ENCODE assay signal across 8 cellular contexts in the genomic region with DNA sequence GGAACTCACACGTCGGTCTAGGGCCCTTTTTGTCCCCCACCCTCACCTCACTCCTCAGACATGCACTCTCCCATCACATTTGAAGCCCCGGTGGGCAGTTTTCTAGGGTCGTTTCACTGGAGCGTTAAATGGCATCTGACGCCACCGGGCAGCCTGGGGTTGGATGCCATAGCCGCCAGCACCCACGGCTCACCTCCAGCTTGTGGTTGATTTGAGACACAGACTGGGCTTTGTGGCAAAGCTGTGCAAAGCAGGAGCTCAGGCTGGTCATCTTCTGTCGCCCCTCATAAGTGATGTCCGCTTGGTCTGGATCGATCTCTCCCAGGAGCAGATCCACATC. TPM values are rescaled to one million over a fixed set of nuclear protein-coding genes. Genes with fewer than 3 reads are reported as not detected.
A peak's percentile ranks its signal among the peaks of the same experiment; 100 is the strongest.
DNase-seq lines count a peak whose midpoint lies in the region; ATAC-seq, FAIRE-seq and TF ChIP-seq lines count a peak whose summit lies in the region.

No MANE protein-coding gene starts in this region.

- 0 to 2% methylated on average over 9 to 12 of the region's 12 CpGs for WGBS in upper lobe of left lung, 2 donors

- no peaks in the 10 kb centered on the region for H3K9me2 ChIP-seq in HCT116 (ENCODE audit: insufficient read depth)

- DNase-seq in NCI-H1417 (lab: John Stamatoyannopoulos, UW) (peak in 2 of 3 experiments; percentile 43 to 74), NCI-H1417 treated with DMSO at 0.1 percent for 48 hours (lab: John Stamatoyannopoulos, UW) (no peak), HCT116 (ENCODE audit: low read depth, low spot score) (no peak), NB4 (ENCODE audit: low read depth) (no peak), bronchial epithelial cell (ENCODE audit: low read depth) (peak; percentile 8), medulla oblongata (ENCODE audit: extremely low spot score) (peak; percentile 26), upper lobe of left lung (peak in 1 of 2 donors; percentile 25), SKM-1 (lab: John Stamatoyannopoulos, UW; ENCODE audit: unreplicated experiment) (no peak)

- H3K9ac ChIP-seq in HCT116 (ENCODE audit: low read length) = peak overlapping the region; percentile 86

- H3K36me3 ChIP-seq in HCT116 (ENCODE audit: control insufficient read depth in 1 of 2, insufficient read depth in 2 of 2, low read length in 2 of 2) (peaks cover 0 to 8% of the 10 kb centered on the region in 2 experiments; a peak in 1 of 4 replicates), bronchial epithelial cell (ENCODE audit: control insufficient read depth, insufficient read depth, low read length) (no peaks in the 10 kb centered on the region), upper lobe of left lung (peaks cover 0 to 7% (median 0%) of the 10 kb centered on the region in 4 donors)

- ATAC-seq in HCT116 = no peak
- ATAC-seq in upper lobe of left lung (ENCODE audit: low FRiP score in 2 of 2) = no peak

- no peak for TF ChIP-seq CTCF in HCT116 (IDR thresholded peaks at IDR 0.05 in 2 of 3, conservative IDR thresholded peaks at IDR 0.05 in 1 of 3; ENCODE audit: borderline replicate concordance in 1 of 3, insufficient read depth in 1 of 3, low read depth in 2 of 3, low read length in 2 of 3)
- no peak for TF ChIP-seq CTCF in NB4 (IDR thresholded peaks at IDR 0.05; ENCODE audit: low read depth, low read length)
- TF ChIP-seq CTCF in bronchial epithelial cell (IDR thresholded peaks at IDR 0.05; ENCODE audit: insufficient read depth, low read length, severe bottlenecking) = no peak
- TF ChIP-seq CTCF in upper lobe of left lung (IDR thresholded peaks at IDR 0.05) = no peak

- H3K9me3 ChIP-seq in HCT116 (ENCODE audit: control insufficient read depth in 1 of 2, insufficient read depth in 1 of 2, low read depth in 1 of 2, low read length in 2 of 2) (no peaks in the 10 kb centered on the region), upper lobe of left lung (no peaks in the 10 kb centered on the region)

- TSS peak; percentile 50 for BruUV-seq in HCT116 (replicated peaks; lab: Mats Ljungman, UMichigan)

- H3K27me3 ChIP-seq in HCT116 (ENCODE audit: insufficient read depth, low read length) (no peaks in the 10 kb centered on the region), bronchial epithelial cell (ENCODE audit: control insufficient read depth, insufficient read depth, low read length) (no peaks in the 10 kb centered on the region), upper lobe of left lung (no peaks in the 10 kb centered on the region)

- TF ChIP-seq POLR2A in HCT116 (IDR thresholded peaks at IDR 0.05; ENCODE audit: borderline replicate concordance, extremely low read depth, insufficient read depth, insufficient read length) (no peak), NB4 (IDR thresholded peaks at IDR 0.05; ENCODE audit: extremely low read depth, insufficient read length) (no peak), upper lobe of left lung (IDR thresholded peaks at IDR 0.05) (no peak)

- no peak for FAIRE-seq in bronchial epithelial cell (lab: Jason Lieb, UNC)

- POLR2A ChIA-PET in HCT116 (lab: Charles Lee) = interaction anchor here (1.1 to 1.9 kb wide), 3 partner anchors 13 to 152 kb away, joined by 3 to 6 read pairs (median 6); partner anchors contain the start of gene DCBLD1

- H3K79me2 ChIP-seq in HCT116 (ENCODE audit: insufficient read depth, low read length) = peaks cover 53% of the 10 kb centered on the region

- H3K4me3 ChIP-seq in HCT116 (replicated peaks in 1 of 2; ENCODE audit: low read depth in 1 of 2, low read length in 2 of 2) (peak overlapping the region; percentile 88 to 89), NB4 (ENCODE audit: low read depth, low read length) (peak overlapping the region; percentile 96), bronchial epithelial cell (ENCODE audit: low read depth, low read length) (peak overlapping the region; percentile 63), upper lobe of left lung (peak overlapping the region; percentile 69 to 96 (median 90))

- H4K20me1 ChIP-seq in HCT116 (ENCODE audit: insufficient read depth) = peaks cover 5% of the 10 kb centered on the region; the same call in 1 of the 2 replicates

- no peak overlapping the region for H2AFZ ChIP-seq in HCT116 (ENCODE audit: low read depth, low read length, poor library complexity, severe bottlenecking)

- RAD21 ChIA-PET in HCT116 (lab: Charles Lee; ENCODE audit: low non-redundant PET in 1 of 2, low total read pairs in 2 of 2, uncharacterized antibody in 2 of 2, unreplicated experiment in 2 of 2) = interaction anchor here in 1 of 2 experiments (1.0 kb wide), 1 partner anchor 152 kb away, joined by 5 read pairs; no protein-coding TSS in a partner anchor

- TF ChIP-seq EP300 in upper lobe of left lung (IDR thresholded peaks at IDR 0.05) = no peak

- H3K27ac ChIP-seq in HCT116 (ENCODE audit: low read depth, low read length) (peak overlapping the region; percentile 86), upper lobe of left lung (peak overlapping the region; percentile 87 to 93 (median 90))

- TF ChIP-seq RAD21 in HCT116 (IDR thresholded peaks at IDR 0.05; ENCODE audit: low read depth) = no peak

- peaks cover 9 to 18% of the 10 kb centered on the region in 2 experiments for H3K4me1 ChIP-seq in HCT116 (ENCODE audit: control insufficient read depth in 1 of 2, insufficient read depth in 2 of 2, low read length in 2 of 2)
- H3K4me1 ChIP-seq in upper lobe of left lung = peaks cover 21 to 28% (median 23%) of the 10 kb centered on the region in 4 donors

- H3K4me2 ChIP-seq in HCT116 (ENCODE audit: low read length) = peak overlapping the region; percentile 89

- CTCF ChIA-PET in HCT116 (lab: Charles Lee) = interaction anchor here (1.0 to 4.7 kb wide), 2 partner anchors 124 to 152 kb away, joined by 5 to 41 read pairs; no protein-coding TSS in a partner anchor

- intact Hi-C loops in HCT116 (cut with micrococcal nuclease) = loop anchor here (1.0 to 10.0 kb wide), 2 partner anchors 118 to 223 kb away; no protein-coding TSS in a partner anchor

TF ChIP-seq in HCT116, 20 proteins besides CTCF, POLR2A, EP300 and RAD21:
- peak; percentile 2 for TF ChIP-seq YY1 (IDR thresholded peaks at IDR 0.05; ENCODE audit: extremely low read depth, insufficient replicate concordance, low read depth, low read length)
- no peak for TF ChIP-seq POLR2AphosphoS5 (IDR thresholded peaks at IDR 0.05; ENCODE audit: low read depth, low read length)
- TF ChIP-seq TCF7L2 (IDR thresholded peaks at IDR 0.05; ENCODE audit: borderline replicate concordance, extremely low read depth, insufficient read depth, insufficient read length) = no peak
- TF ChIP-seq ATF3 (IDR thresholded peaks at IDR 0.05) = no peak

RNA-seq across cellular contexts. Expression of gene GOPC, which starts 0.5 kb away (rescaled TPM):
- total RNA-seq in HCT116 (2021; ENCODE audit: unreplicated experiment) (24.2 TPM), bronchial epithelial cell (41.1 and 49.0 TPM in 2 replicates), upper lobe of left lung (10 to 100 TPM in 5 of 6 donors, 1 to 10 TPM in 1; 8.4 to 34.8 (median 19.6) TPM)
- 7.1 and 10.1 TPM in 2 replicates for polyA plus RNA-seq in HCT116 (2012)

Comparison
In these comparisons a context has a peak if more than half of its experiments do, and no peak if none do; other contexts are left out.
1. DNase-seq: peak in NCI-H1417 (2 of 3), bronchial epithelial cell (single experiment) and medulla oblongata (single experiment); none in NCI-H1417 treated with DMSO at 0.1 percent for 48 hours (single experiment), HCT116 (single experiment), NB4 (single experiment) and SKM-1 (single experiment).
2. Peak in every context shown above with its lines, with median percentiles within 50 percentile points of each other: H3K4me3 ChIP-seq.